In genomic region chrX:88425739-88426138, GRCh38 we compare ENCODE assay signal across 14 cellular contexts.
DNase-seq lines count a peak whose midpoint lies in the region; ATAC-seq and TF ChIP-seq lines count a peak whose summit lies in the region.
"Had no signal": no experiment of that assay in that cellular context is flagged by ENCODE, and none has a peak within 500 bp of the region (broad histone marks: within the 10 kb centered on the region; RNA-seq: fewer than 3 reads in every experiment).

No MANE protein-coding gene starts in this region.

- no peaks in the 10 kb centered on the region for H3K79me1 ChIP-seq in IMR-90 (ENCODE audit: low read depth in 1 of 2, low read length in 2 of 2)

- no peaks in the 10 kb centered on the region for H3K36me3 ChIP-seq in ACC112 (ENCODE audit: insufficient read depth, low read length)
- no peaks in the 10 kb centered on the region for H3K36me3 ChIP-seq in IMR-90 (ENCODE audit: control insufficient read depth, insufficient read depth, low read length)
- H3K36me3 ChIP-seq in adipocyte (ENCODE audit: control insufficient read depth, insufficient read depth, low read length, severe bottlenecking) = no peaks in the 10 kb centered on the region
- H3K36me3 ChIP-seq: heart right ventricle had no signal

- POLR2A ChIA-PET in IMR-90 (lab: Charles Lee; ENCODE audit: unreplicated experiment) = no interaction called here

- H3K9me3 ChIP-seq in IMR-90 (ENCODE audit: control insufficient read depth, insufficient read depth, low read length) = 0 out of 2 replicates have a peak, but pooled peaks cover 1% of the 10 kb centered on the region
- H3K9me3 ChIP-seq in adipocyte (ENCODE audit: control insufficient read depth, low read length) = no peaks in the 10 kb centered on the region
- H3K9me3 ChIP-seq: heart right ventricle had no signal

- TF ChIP-seq RAD21 in IMR-90 (IDR thresholded peaks at IDR 0.05; ENCODE audit: low read length) = no peak

- H2BK15ac ChIP-seq in IMR-90 (ENCODE audit: low read depth, low read length) = no peak overlapping the region

- no peak overlapping the region for H2AK5ac ChIP-seq in IMR-90 (ENCODE audit: low read depth, low read length)

- no peak overlapping the region for H4K5ac ChIP-seq in IMR-90 (ENCODE audit: low read depth, low read length)

- H3K27me3 Mint-ChIP-seq in activated naive CD4-positive, alpha-beta T cell treated with anti-CD3 and anti-CD28 coated beads for 36 hours (ENCODE audit: low read depth) = no peaks in the 10 kb centered on the region

- H3K4me3 ChIP-seq in ACC112 (ENCODE audit: low read depth, low read length) (no peak overlapping the region), IMR-90 (ENCODE audit: insufficient read depth, low read depth, low read length) (no peak overlapping the region), adipocyte (ENCODE audit: low read length) (no peak overlapping the region)
- H3K4me3 ChIP-seq: heart right ventricle had no signal

- H3K14ac ChIP-seq in IMR-90 (replicated peaks; ENCODE audit: low read depth, low read length) = no peak overlapping the region

- peak overlapping the region; percentile 14 for H2AFZ ChIP-seq in ACC112 (ENCODE audit: low read length, unreplicated experiment)
- H2AFZ ChIP-seq in IMR-90 (replicated peaks; ENCODE audit: low read length, poor library complexity) = no peak overlapping the region

- no peak overlapping the region for H2BK120ac ChIP-seq in IMR-90 (ENCODE audit: low read depth, low read length)

- no peak overlapping the region for H3K9ac ChIP-seq in IMR-90 (ENCODE audit: low read depth, low read length)
- no peak overlapping the region for H3K9ac ChIP-seq in adipocyte (ENCODE audit: low read length)

- no peak overlapping the region for H3K27ac Mint-ChIP-seq in activated naive CD4-positive, alpha-beta T cell treated with anti-CD3 and anti-CD28 coated beads for 36 hours
- H3K27ac Mint-ChIP-seq: WTC11 had no signal

- peak; percentile 17 for TF ChIP-seq CTCF in IMR-90 (conservative IDR thresholded peaks at IDR 0.05; ENCODE audit: low read depth, low read length)

- BruUV-seq in IMR-90 (replicated peaks; lab: Mats Ljungman, UMichigan) = no TSS peak

- H4K91ac ChIP-seq in IMR-90 (ENCODE audit: insufficient read depth, low read depth, low read length) = no peak overlapping the region

- H2BK5ac ChIP-seq in IMR-90 (ENCODE audit: low read depth, low read length, poor library complexity, severe bottlenecking) = no peak overlapping the region

- no peak overlapping the region for H3K23ac ChIP-seq in IMR-90 (ENCODE audit: low read depth, low read length)

- H3K4ac ChIP-seq in IMR-90 (ENCODE audit: low read depth, low read length) = no peak overlapping the region

- in situ Hi-C loops in IMR-90 (cut with MboI; ENCODE audit: low sequenced_read_pairs) = no loop called here

- no peak for TF ChIP-seq POLR2A in IMR-90 (IDR thresholded peaks at IDR 0.05; ENCODE audit: low read depth, low read length)

- no peak overlapping the region for H3K18ac ChIP-seq in IMR-90 (ENCODE audit: low read depth, low read length)

- H4K8ac ChIP-seq in IMR-90 (ENCODE audit: low read depth in 2 of 2, low read length in 2 of 2) = no peak overlapping the region

- H3K4me1 ChIP-seq in ACC112 (ENCODE audit: control insufficient read depth, insufficient read depth, low read length, unreplicated experiment) (no peaks in the 10 kb centered on the region), IMR-90 (ENCODE audit: control insufficient read depth, insufficient read depth, low read length) (no peaks in the 10 kb centered on the region), adipocyte (ENCODE audit: control insufficient read depth, insufficient read depth, low read length) (no peaks in the 10 kb centered on the region)
- H3K4me1 ChIP-seq: heart right ventricle had no signal

- H3K4me2 ChIP-seq in IMR-90 (ENCODE audit: low read depth, low read length) = no peak overlapping the region

- no peak for ATAC-seq in IMR-90 (ENCODE audit: low read depth)
- ATAC-seq: heart right ventricle, Right ventricle myocardium inferior, WTC11 had no signal

- no peaks in the 10 kb centered on the region for H3K9me3 Mint-ChIP-seq in activated naive CD4-positive, alpha-beta T cell treated with anti-CD3 and anti-CD28 coated beads for 36 hours
- H3K9me3 Mint-ChIP-seq: WTC11 had no signal

- no peak overlapping the region for H2BK20ac ChIP-seq in IMR-90 (ENCODE audit: low read depth, low read length)

- H3K27ac ChIP-seq in ACC112 (ENCODE audit: low read depth, low read length) = no peak overlapping the region
- H3K27ac ChIP-seq in IMR-90 (ENCODE audit: insufficient read depth, low read length) = no peak overlapping the region
- H3K27ac ChIP-seq: heart right ventricle had no signal

- no peak overlapping the region for H2AK9ac ChIP-seq in IMR-90 (replicated peaks; ENCODE audit: low read depth, low read length, poor library complexity)

- H3K56ac ChIP-seq in IMR-90 (ENCODE audit: extremely low read depth, insufficient read depth, low read length) = no peak overlapping the region

- H3K4me1 Mint-ChIP-seq in activated naive CD4-positive, alpha-beta T cell treated with anti-CD3 and anti-CD28 coated beads for 36 hours (ENCODE audit: low read depth) = no peaks in the 10 kb centered on the region

- no peaks in the 10 kb centered on the region for H3K9me1 ChIP-seq in IMR-90 (ENCODE audit: insufficient read depth, low read length)

- H3K36me3 Mint-ChIP-seq in activated naive CD4-positive, alpha-beta T cell treated with anti-CD3 and anti-CD28 coated beads for 36 hours (ENCODE audit: low read depth) = no peaks in the 10 kb centered on the region
- H3K36me3 Mint-ChIP-seq: WTC11 had no signal

- H3K4me3 Mint-ChIP-seq in activated naive CD4-positive, alpha-beta T cell treated with anti-CD3 and anti-CD28 coated beads for 36 hours = no peak overlapping the region
- H3K4me3 Mint-ChIP-seq: WTC11 had no signal

- H4K20me1 ChIP-seq in IMR-90 (ENCODE audit: insufficient read depth, low read length) = no peaks in the 10 kb centered on the region

- no peak for DNase-seq in IMR-90
- DNase-seq in adipocyte (ENCODE audit: low read depth) = peak; percentile 15
- peak; percentile 19 for DNase-seq in medulla oblongata (ENCODE audit: extremely low spot score)
- no peak for DNase-seq in NCI-H1436 (lab: John Stamatoyannopoulos, UW)
- DNase-seq in occipital lobe (lab: John Stamatoyannopoulos, UW) = no peak
- DNase-seq in activated CD8-positive, alpha-beta memory T cell treated with anti-CD3 and anti-CD28 coated beads for 24 hours = no peak
- no peak for DNase-seq in activated naive CD4-positive, alpha-beta T cell treated with anti-CD3 and anti-CD28 coated beads for 36 hours
- DNase-seq: activated T-cell treated with anti-CD3 and anti-CD28 coated beads, Interleukin-2, amount 50 U/mL, for 1 hour; effector CD4-positive, alpha-beta T cell; heart right ventricle; NCI-H2081 treated with DMSO at 0.1 percent for 48 hours had no signal

- H3K79me2 ChIP-seq in ACC112 (ENCODE audit: control insufficient read depth, insufficient read depth, low read length, unreplicated experiment) = no peaks in the 10 kb centered on the region

- dilution Hi-C loops in IMR-90 (cut with HindIII; ENCODE audit: low sequenced_read_pairs, unreplicated experiment) = no loop called here

- CTCF ChIA-PET in IMR-90 (lab: Yijun Ruan, JAX) = no interaction called here
- CTCF ChIA-PET in activated naive CD4-positive, alpha-beta T cell treated with anti-CD3 and anti-CD28 coated beads for 36 hours (lab: Charles Lee) = no interaction called here

- no CpG with 5 or more reads among the region's 4 CpGs for WGBS in IMR-90 (ENCODE audit: extremely low coverage in 2 of 2, insufficient read length in 1 of 2), 2 experiments

- H3K27me3 ChIP-seq in ACC112 (ENCODE audit: insufficient read depth, low read length) (no peaks in the 10 kb centered on the region), IMR-90 (ENCODE audit: control insufficient read depth, insufficient read depth, low read length) (no peaks in the 10 kb centered on the region), adipocyte (replicated peaks; ENCODE audit: control insufficient read depth, insufficient read depth, low read length) (peaks cover 3% of the 10 kb centered on the region)
- H3K27me3 ChIP-seq: heart right ventricle had no signal

- intact Hi-C loops in IMR-90 (cut with micrococcal nuclease) = no loop called here
- intact Hi-C loops in activated naive CD4-positive, alpha-beta T cell treated with anti-CD3 and anti-CD28 coated beads for 36 hours (cut with micrococcal nuclease) = no loop called here

TF ChIP-seq in IMR-90, 13 proteins besides CTCF, POLR2A, EP300 and RAD21:
- TF ChIP-seq MXI1 (IDR thresholded peaks at IDR 0.05; ENCODE audit: borderline replicate concordance, low read depth, low read length) (no peak), SMC3 (IDR thresholded peaks at IDR 0.05; ENCODE audit: low read depth, low read length) (no peak), RCOR1 (IDR thresholded peaks at IDR 0.05; ENCODE audit: insufficient replicate concordance, low read length) (no peak), MAFK (IDR thresholded peaks at IDR 0.05; ENCODE audit: low read depth, low read length) (no peak), BHLHE40 (IDR thresholded peaks at IDR 0.05; ENCODE audit: low read depth, low read length) (no peak)

Comparison
In these comparisons a context has a peak if more than half of its experiments do, and no peak if none do; other contexts are left out.
1. DNase-seq: peak in adipocyte (single experiment) and medulla oblongata (single experiment); none in IMR-90 (single experiment), NCI-H1436 (single experiment), occipital lobe (single experiment), activated CD8-positive, alpha-beta memory T cell treated with anti-CD3 and anti-CD28 coated beads for 24 hours (single experiment) and activated naive CD4-positive, alpha-beta T cell treated with anti-CD3 and anti-CD28 coated beads for 36 hours (single experiment).